Comparison of ENCODE assay signal across 9 cellular contexts in genomic region chr3:97108136-97108535, GRCh38.
"Had no signal": no experiment of that assay in that cellular context is flagged by ENCODE, and none has a peak within 500 bp of the region (broad histone marks: within the 10 kb centered on the region; RNA-seq: fewer than 3 reads in every experiment).

No MANE protein-coding gene starts in this region.

- DNase-seq: GM23248, GOT3, H9, HCEC 1CT, Karpas-422, KBM-7 had no signal

- H3K9me3 Mint-ChIP-seq: H9 had no signal

- FAIRE-seq: H54, HTR-8/SVneo had no signal

- H2AFZ ChIP-seq: GM23248 had no signal

- H3K27ac ChIP-seq: GM23248, KMS-11 had no signal

- H3K4me2 ChIP-seq: KMS-11 had no signal

- H3K27ac Mint-ChIP-seq: H9 had no signal

- H3K4me3 Mint-ChIP-seq: H9 had no signal

- H3K4me3 ChIP-seq: GM23248 had no signal

- H3K9ac ChIP-seq: GM23248, KMS-11 had no signal
